16 cellular contexts compared by ENCODE assay signal in genomic region chr14:57870686-57871457, GRCh38. TPM values are rescaled to one million over a fixed set of nuclear protein-coding genes. Genes with fewer than 3 reads are reported as not detected.
"Had no signal": no experiment of that assay in that cellular context is flagged by ENCODE, and none has a peak within 500 bp of the region (broad histone marks: within the 10 kb centered on the region; RNA-seq: fewer than 3 reads in every experiment).

No MANE protein-coding gene starts in this region.

- H3K4me3 Mint-ChIP-seq: memory B cell; nephron; stimulated activated naive CD8-positive, alpha-beta T cell treated with anti-CD3 and anti-CD28 coated beads, Interleukin-15, Interleukin-2, amounts not matched to agents 100 ng/mL and 50 ng/mL, for 24 hours; T-helper 17 cell had no signal

- H3K36me3 Mint-ChIP-seq: activated naive CD4-positive, alpha-beta T cell treated with anti-CD3 and anti-CD28 coated beads, Interleukin-2, amount 50 U/mL, for 72 hours; memory B cell had no signal

- H3K4me3 ChIP-seq: dorsolateral prefrontal cortex had no signal

- H3K27ac ChIP-seq: dorsolateral prefrontal cortex had no signal

- ATAC-seq: esophagus mucosa, T-helper 17 cell had no signal

- DNase-seq: activated CD4-positive, alpha-beta T cell treated with anti-CD3 and anti-CD28 coated beads, Interleukin-2, amount 50 U/mL, for 1 hour; activated T-cell treated with anti-CD3 and anti-CD28 coated beads for 4 hours; occipital lobe; T-helper 17 cell had no signal

- H3K9me3 Mint-ChIP-seq: activated naive CD4-positive, alpha-beta T cell treated with anti-CD3 and anti-CD28 coated beads, Interleukin-2, amount 50 U/mL, for 72 hours; activated T-helper 2 cell treated with anti-CD3 and anti-CD28 coated beads, Interferon-gamma antibody, Interleukin-2, Interleukin-4, amounts not matched to agents 10 μg/mL and 5 μg/mL and 100 μg/mL, durations not matched to agents 14 hours and 24 hours and 36 hours; memory B cell; nephron; stimulated activated naive CD8-positive, alpha-beta T cell treated with anti-CD3 and anti-CD28 coated beads, Interleukin-15, Interleukin-2, amounts not matched to agents 100 ng/mL and 50 ng/mL, for 24 hours had no signal

- H3K27ac Mint-ChIP-seq: activated naive CD4-positive, alpha-beta T cell treated with anti-CD3 and anti-CD28 coated beads, Interleukin-2, amount 50 U/mL, for 72 hours; activated T-helper 2 cell treated with anti-CD3 and anti-CD28 coated beads, Interferon-gamma antibody, Interleukin-2, Interleukin-4, amounts not matched to agents 10 μg/mL and 5 μg/mL and 100 μg/mL, durations not matched to agents 14 hours and 24 hours and 36 hours; memory B cell; nephron; progenitor cell of endocrine pancreas; stimulated activated naive CD8-positive, alpha-beta T cell treated with anti-CD3 and anti-CD28 coated beads, Interleukin-15, Interleukin-2, amounts not matched to agents 100 ng/mL and 50 ng/mL, for 24 hours; T-helper 17 cell had no signal

- H3K4me1 Mint-ChIP-seq: memory B cell, nephron, T-helper 17 cell had no signal

RNA-seq across cellular contexts. Expression of gene SLC35F4, which starts 5.0 kb away (rescaled TPM):
- total RNA-seq: activated CD8-positive, alpha-beta memory T cell treated with anti-CD3 and anti-CD28 coated beads for 36 hours; activated naive CD4-positive, alpha-beta T cell treated with anti-CD3 and anti-CD28 coated beads, Interleukin-2, amount 50 U/mL, for 72 hours; activated T-helper 2 cell treated with anti-CD3 and anti-CD28 coated beads, Interferon-gamma antibody, Interleukin-2, Interleukin-4, amounts not matched to agents 10 μg/mL and 5 μg/mL and 100 μg/mL, durations not matched to agents 14 hours and 24 hours and 36 hours; esophagus mucosa; fibroblast of villous mesenchyme; left lobe of liver; sciatic nerve; T-helper 17 cell had no signal
